ENCODE assay signal across 8 cellular contexts in the genomic region with DNA sequence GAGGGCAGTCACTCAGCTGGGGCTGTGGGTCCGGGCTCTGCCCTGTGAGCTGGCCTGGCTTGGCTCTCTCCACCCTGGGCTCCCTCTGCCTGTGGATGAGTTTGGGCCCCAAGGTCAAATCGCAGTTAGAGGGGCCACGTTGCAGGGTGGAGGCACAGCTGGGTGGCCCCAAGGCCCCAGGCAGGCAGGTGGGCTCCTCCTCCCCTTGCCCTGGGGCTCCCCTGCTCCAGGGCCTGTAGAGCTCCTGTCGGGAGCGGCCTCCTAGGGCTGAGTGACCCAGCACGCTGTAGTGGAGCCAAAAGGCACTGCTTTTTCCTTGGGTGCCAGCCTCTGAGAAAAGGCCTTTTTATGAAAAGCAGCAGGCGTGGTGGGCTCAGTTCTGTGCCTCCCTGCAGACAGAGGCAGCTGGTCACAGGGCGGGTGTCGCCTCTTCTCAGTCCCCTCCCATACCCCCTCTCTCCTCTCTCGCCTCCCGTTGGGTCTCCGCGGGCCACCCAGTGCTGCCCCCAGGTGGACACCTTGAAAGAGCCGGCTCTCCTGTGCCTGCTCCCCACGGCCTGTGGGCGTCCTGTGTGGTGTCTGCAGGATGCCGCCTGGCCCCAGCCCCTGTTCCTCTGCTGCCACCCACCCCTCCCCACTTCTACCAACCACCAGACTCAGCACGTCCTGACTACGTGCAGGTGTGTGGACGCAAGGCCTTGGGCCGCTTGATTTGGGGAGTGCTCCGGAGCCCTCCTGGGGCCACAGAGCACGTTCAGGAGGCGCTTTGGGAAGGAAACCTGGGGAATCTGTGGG. TPM values are rescaled to one million over a fixed set of nuclear protein-coding genes. Genes with fewer than 3 reads are reported as not detected.
DNase-seq lines count a peak whose midpoint lies in the region; ATAC-seq and TF ChIP-seq lines count a peak whose summit lies in the region.

No MANE protein-coding gene starts in this region.

- intact Hi-C loops in lower lobe of right lung (cut with DNase I): no loop called here

- DNase-seq in NCI-H146 (lab: John Stamatoyannopoulos, UW): peak; percentile 36
- no peak for DNase-seq in NCI-H146 treated with DMSO at 0.1 percent for 48 hours (lab: John Stamatoyannopoulos, UW; ENCODE audit: unreplicated experiment)
- DNase-seq in Kasumi-1 (lab: John Stamatoyannopoulos, UW): peak; percentile 48 to 60
- peak; percentile 65 for DNase-seq in activated CD4-positive, alpha-beta T cell treated with anti-CD3 and anti-CD28 coated beads for 1 hour
- peak; percentile 51 for DNase-seq in choroid plexus epithelial cell (ENCODE audit: low read depth)
- DNase-seq in lower lobe of right lung: peak; percentile 76
- DNase-seq in stimulated activated CD8-positive, alpha-beta memory T cell treated with anti-CD3 and anti-CD28 coated beads, Interleukin-4, amount 100 ng/mL, for 4 hours (ENCODE audit: low read depth in 2 of 2, low spot score in 1 of 2): peak; percentile 42 to 45

- peak; percentile 84 to 89 for ATAC-seq in lower lobe of right lung
- no peak for ATAC-seq in GM21390 (IDR thresholded peaks at IDR 0.05; ENCODE audit: unreplicated experiment)

- no peaks in the 10 kb centered on the region for H3K9me3 ChIP-seq in lower lobe of right lung

- H3K27me3 ChIP-seq in lower lobe of right lung (ENCODE audit: low read depth): no peaks in the 10 kb centered on the region

- peaks cover 24% of the 10 kb centered on the region for H3K36me3 ChIP-seq in lower lobe of right lung

- H3K27ac ChIP-seq in lower lobe of right lung: no peak overlapping the region

- H3K4me3 ChIP-seq in choroid plexus epithelial cell (ENCODE audit: low read depth, low read length) (no peak overlapping the region), lower lobe of right lung (no peak overlapping the region)

- peaks cover 10% of the 10 kb centered on the region for H3K4me1 ChIP-seq in lower lobe of right lung

- TF ChIP-seq CTCF in choroid plexus epithelial cell (conservative IDR thresholded peaks at IDR 0.05; ENCODE audit: low read depth, low read length) (peak; percentile 81), lower lobe of right lung (IDR thresholded peaks at IDR 0.05) (peak; percentile 66)

RNA-seq across cellular contexts. Expression of a gene that starts 13.2 kb away (rescaled TPM):
- total RNA-seq in lower lobe of right lung: 17.8 TPM

RNA-seq across cellular contexts. Expression of a gene that starts 13.6 kb away (rescaled TPM):
- 223 TPM for total RNA-seq in lower lobe of right lung

RNA-seq across cellular contexts. Expression of a gene that starts 26.0 kb away (rescaled TPM):
- total RNA-seq in lower lobe of right lung: 27.1 TPM

RNA-seq across cellular contexts. Expression of a gene that starts 34.5 kb away (rescaled TPM):
- total RNA-seq in lower lobe of right lung: 36.8 TPM
